In genomic region chr21:46324390-46325072, GRCh38 we compare ENCODE assay signal across 8 cellular contexts. TPM values are rescaled to one million over a fixed set of nuclear protein-coding genes. Genes with fewer than 3 reads are reported as not detected.
A peak's percentile ranks its signal among the peaks of the same experiment; 100 is the strongest.
DNase-seq lines count a peak whose midpoint lies in the region; ATAC-seq and TF ChIP-seq lines count a peak whose summit lies in the region.

No MANE protein-coding gene starts in this region.

- DNase-seq in GM19240 (ENCODE audit: insufficient read length, low spot score), result peak; percentile 75
- DNase-seq in NCI-H748 (lab: John Stamatoyannopoulos, UW; ENCODE audit: unreplicated experiment), result peak; percentile 80
- peak; percentile 88 to 89 for DNase-seq in activated CD4-positive, alpha-beta T cell treated with anti-CD3 and anti-CD28 coated beads, Interleukin-2, amount 50 U/mL, for 48 hours
- peak; percentile 89 for DNase-seq in lower lobe of right lung
- peak; percentile 85 to 89 for DNase-seq in stimulated activated CD4-positive, alpha-beta T cell treated with anti-CD3 and anti-CD28 coated beads, Interleukin-4, amount 100 ng/mL, for 48 hours (ENCODE audit: low read depth in 2 of 2)

- peak overlapping the region; percentile 94 for H3K27ac ChIP-seq in C4-2B
- H3K27ac ChIP-seq in duodenal mucosa (ENCODE audit: low read depth, low read length), result peak overlapping the region; percentile 96
- peak overlapping the region; percentile 92 for H3K27ac ChIP-seq in lower lobe of right lung

- peak overlapping the region; percentile 66 to 74 for H3K9ac ChIP-seq in duodenal mucosa (ENCODE audit: low read depth in 1 of 2, low read length in 2 of 2)

- intact Hi-C loops in lower lobe of right lung (cut with DNase I), result no loop called here

- H3K36me3 ChIP-seq in duodenal mucosa (ENCODE audit: control insufficient read depth in 1 of 2, insufficient read depth in 2 of 2, low read length in 2 of 2) (peaks cover 0 to 13% of the 10 kb centered on the region in 2 donors), lower lobe of right lung (peaks cover 25% of the 10 kb centered on the region)

- H3K9me3 ChIP-seq in duodenal mucosa (ENCODE audit: control insufficient read depth in 1 of 2, low read length in 2 of 2) (no peaks in the 10 kb centered on the region), lower lobe of right lung (no peaks in the 10 kb centered on the region)

- ATAC-seq in HG03442 (IDR thresholded peaks at IDR 0.05; ENCODE audit: unreplicated experiment), result peak; percentile 44
- peak; percentile 94 to 95 for ATAC-seq in lower lobe of right lung

- no peak for TF ChIP-seq CTCF in C4-2B (conservative IDR thresholded peaks at IDR 0.05)
- TF ChIP-seq CTCF in lower lobe of right lung (IDR thresholded peaks at IDR 0.05), result peak; percentile 21

- no peaks in the 10 kb centered on the region for H3K27me3 ChIP-seq in duodenal mucosa (ENCODE audit: control insufficient read depth in 1 of 2, insufficient read depth in 2 of 2, low read length in 2 of 2)
- no peaks in the 10 kb centered on the region for H3K27me3 ChIP-seq in lower lobe of right lung (ENCODE audit: low read depth)

- H3K4me1 ChIP-seq in duodenal mucosa (ENCODE audit: control insufficient read depth in 1 of 2, insufficient read depth in 2 of 2, low read length in 2 of 2) (peaks cover 22 to 31% of the 10 kb centered on the region in 2 donors), lower lobe of right lung (peaks cover 28% of the 10 kb centered on the region)

- H3K4me3 ChIP-seq in duodenal mucosa (ENCODE audit: low read depth in 1 of 2, low read length in 2 of 2), result peak overlapping the region; percentile 74 to 84
- H3K4me3 ChIP-seq in lower lobe of right lung, result peak overlapping the region; percentile 85

RNA-seq across cellular contexts. Expression of gene PCNT, which starts 0.6 kb away (rescaled TPM):
- total RNA-seq in lower lobe of right lung, result 36.5 TPM

RNA-seq across cellular contexts. Expression of gene C21orf58, which starts 0.9 kb away (rescaled TPM):
- total RNA-seq in lower lobe of right lung, result 9.5 TPM

RNA-seq across cellular contexts. Expression of gene YBEY, which starts 38.4 kb away (rescaled TPM):
- total RNA-seq in lower lobe of right lung, result 20.4 TPM

RNA-seq across cellular contexts. Expression of gene MCM3AP, which starts 39.1 kb away (rescaled TPM):
- total RNA-seq in lower lobe of right lung, result 96.2 TPM

Comparison
In these comparisons a context has a peak if more than half of its experiments do, and no peak if none do; other contexts are left out.
1. Peak in every context shown above with its lines: DNase-seq, ATAC-seq, H3K4me3 ChIP-seq and H3K27ac ChIP-seq.